In genomic region chr7:155962191-155962967, GRCh38 we compare ENCODE assay signal across 8 cellular contexts.
A peak's percentile ranks its signal among the peaks of the same experiment; 100 is the strongest.
DNase-seq lines count a peak whose midpoint lies in the region; ATAC-seq, FAIRE-seq and TF ChIP-seq lines count a peak whose summit lies in the region.

No MANE protein-coding gene starts in this region.

- H4K20me1 ChIP-seq in BLaER1: peaks cover 12% of the 10 kb centered on the region

- intact Hi-C loops in activated T-helper 1 cell treated with anti-CD3 and anti-CD28 coated beads, Interleukin-12 subunit alpha, Interleukin-12 subunit beta, Interleukin-2, Interleukin-4 antibody, amounts not matched to agents 30 ng/mL and 10 ng/mL and 1 ng/mL, durations not matched to agents 14 hours and 24 hours and 36 hours (cut with micrococcal nuclease): loop anchor here (1.0 to 5.0 kb wide), 2 partner anchors 36 to 790 kb away; no protein-coding TSS in a partner anchor
- intact Hi-C loops in right lobe of liver (cut with DNase I): no loop called here

- no peak overlapping the region for H3K9ac ChIP-seq in BLaER1

- H3K27me3 ChIP-seq in BLaER1 (peaks cover 7% of the 10 kb centered on the region; the same call in 1 of the 2 replicates), right lobe of liver (no peaks in the 10 kb centered on the region)

- peaks cover 1% of the 10 kb centered on the region for H3K36me3 Mint-ChIP-seq in activated T-helper 1 cell treated with anti-CD3 and anti-CD28 coated beads, Interleukin-12 subunit alpha, Interleukin-12 subunit beta, Interleukin-2, Interleukin-4 antibody, amounts not matched to agents 30 ng/mL and 10 ng/mL and 1 ng/mL, durations not matched to agents 14 hours and 24 hours and 36 hours (ENCODE audit: low read depth)

- H3K9me3 ChIP-seq in BLaER1: no peaks in the 10 kb centered on the region
- no peaks in the 10 kb centered on the region for H3K9me3 ChIP-seq in right lobe of liver

- H3K4me1 Mint-ChIP-seq in activated T-helper 1 cell treated with anti-CD3 and anti-CD28 coated beads, Interleukin-12 subunit alpha, Interleukin-12 subunit beta, Interleukin-2, Interleukin-4 antibody, amounts not matched to agents 30 ng/mL and 10 ng/mL and 1 ng/mL, durations not matched to agents 14 hours and 24 hours and 36 hours (ENCODE audit: low read depth): peaks cover 20% of the 10 kb centered on the region

- no peak overlapping the region for H3K27ac ChIP-seq in BLaER1
- no peak overlapping the region for H3K27ac ChIP-seq in right lobe of liver

- H3K9me3 Mint-ChIP-seq in activated T-helper 1 cell treated with anti-CD3 and anti-CD28 coated beads, Interleukin-12 subunit alpha, Interleukin-12 subunit beta, Interleukin-2, Interleukin-4 antibody, amounts not matched to agents 30 ng/mL and 10 ng/mL and 1 ng/mL, durations not matched to agents 14 hours and 24 hours and 36 hours: peaks cover 8% of the 10 kb centered on the region

- TF ChIP-seq CTCF in right lobe of liver (IDR thresholded peaks at IDR 0.05): no peak

- H3K4me3 ChIP-seq in BLaER1: peak overlapping the region; percentile 36; the same call in 1 of the 2 replicates
- peak overlapping the region; percentile 29 to 53 (median 51) for H3K4me3 ChIP-seq in right lobe of liver

- no peak overlapping the region for H3K4me3 Mint-ChIP-seq in activated T-helper 1 cell treated with anti-CD3 and anti-CD28 coated beads, Interleukin-12 subunit alpha, Interleukin-12 subunit beta, Interleukin-2, Interleukin-4 antibody, amounts not matched to agents 30 ng/mL and 10 ng/mL and 1 ng/mL, durations not matched to agents 14 hours and 24 hours and 36 hours

- 65% methylated on average over 10 of the region's 13 CpGs for WGBS in right lobe of liver (ENCODE audit: insufficient coverage, low coverage, low lambda C conversion rate, missing lambda C conversion rate)

- H3K4me1 ChIP-seq in BLaER1 (peaks cover 31% of the 10 kb centered on the region), right lobe of liver (no peaks in the 10 kb centered on the region)

- peak in 1 of 4 donors; percentile 53 for ATAC-seq in right lobe of liver

- FAIRE-seq in HTR-8/SVneo (lab: Jason Lieb, UNC): no peak

- peaks cover 11% of the 10 kb centered on the region for H3K27me3 Mint-ChIP-seq in activated T-helper 1 cell treated with anti-CD3 and anti-CD28 coated beads, Interleukin-12 subunit alpha, Interleukin-12 subunit beta, Interleukin-2, Interleukin-4 antibody, amounts not matched to agents 30 ng/mL and 10 ng/mL and 1 ng/mL, durations not matched to agents 14 hours and 24 hours and 36 hours (ENCODE audit: insufficient read depth)

- TF ChIP-seq POLR2A in right lobe of liver (IDR thresholded peaks at IDR 0.05): no peak

- peak overlapping the region; percentile 61 for H3K27ac Mint-ChIP-seq in activated T-helper 1 cell treated with anti-CD3 and anti-CD28 coated beads, Interleukin-12 subunit alpha, Interleukin-12 subunit beta, Interleukin-2, Interleukin-4 antibody, amounts not matched to agents 30 ng/mL and 10 ng/mL and 1 ng/mL, durations not matched to agents 14 hours and 24 hours and 36 hours

- peak; percentile 19 for DNase-seq in HTR-8/SVneo (ENCODE audit: insufficient read length, low spot score)
- DNase-seq in activated T-helper 1 cell treated with anti-CD3 and anti-CD28 coated beads, Interleukin-12 subunit alpha, Interleukin-12 subunit beta, Interleukin-2, Interleukin-4 antibody, amounts not matched to agents 30 ng/mL and 10 ng/mL and 1 ng/mL, durations not matched to agents 14 hours and 24 hours and 36 hours (ENCODE audit: low spot score): peak; percentile 15
- no peak for DNase-seq in right lobe of liver
- no peak for DNase-seq in hippocampal formation (lab: John Stamatoyannopoulos, UW)
- no peak for DNase-seq in NCI-H526 (lab: John Stamatoyannopoulos, UW)
- DNase-seq in superior temporal gyrus (ENCODE audit: extremely low spot score): no peak
- no peak for DNase-seq in SHP77 (lab: John Stamatoyannopoulos, UW)

- no peaks in the 10 kb centered on the region for H3K36me3 ChIP-seq in BLaER1
- H3K36me3 ChIP-seq in right lobe of liver: no peaks in the 10 kb centered on the region

- peak overlapping the region; percentile 92 for H3K4me2 ChIP-seq in BLaER1

Comparison
In these comparisons a context has a peak if more than half of its experiments do, and no peak if none do; other contexts are left out.
1. DNase-seq: peak in HTR-8/SVneo (single experiment) and activated T-helper 1 cell treated with anti-CD3 and anti-CD28 coated beads, Interleukin-12 subunit alpha, Interleukin-12 subunit beta, Interleukin-2, Interleukin-4 antibody, amounts not matched to agents 30 ng/mL and 10 ng/mL and 1 ng/mL, durations not matched to agents 14 hours and 24 hours and 36 hours (single experiment); none in right lobe of liver (0 of 3), hippocampal formation (0 of 2), NCI-H526 (0 of 2), superior temporal gyrus (single experiment) and SHP77 (0 of 2).